28 cellular contexts compared by ENCODE assay signal in the genomic region with DNA sequence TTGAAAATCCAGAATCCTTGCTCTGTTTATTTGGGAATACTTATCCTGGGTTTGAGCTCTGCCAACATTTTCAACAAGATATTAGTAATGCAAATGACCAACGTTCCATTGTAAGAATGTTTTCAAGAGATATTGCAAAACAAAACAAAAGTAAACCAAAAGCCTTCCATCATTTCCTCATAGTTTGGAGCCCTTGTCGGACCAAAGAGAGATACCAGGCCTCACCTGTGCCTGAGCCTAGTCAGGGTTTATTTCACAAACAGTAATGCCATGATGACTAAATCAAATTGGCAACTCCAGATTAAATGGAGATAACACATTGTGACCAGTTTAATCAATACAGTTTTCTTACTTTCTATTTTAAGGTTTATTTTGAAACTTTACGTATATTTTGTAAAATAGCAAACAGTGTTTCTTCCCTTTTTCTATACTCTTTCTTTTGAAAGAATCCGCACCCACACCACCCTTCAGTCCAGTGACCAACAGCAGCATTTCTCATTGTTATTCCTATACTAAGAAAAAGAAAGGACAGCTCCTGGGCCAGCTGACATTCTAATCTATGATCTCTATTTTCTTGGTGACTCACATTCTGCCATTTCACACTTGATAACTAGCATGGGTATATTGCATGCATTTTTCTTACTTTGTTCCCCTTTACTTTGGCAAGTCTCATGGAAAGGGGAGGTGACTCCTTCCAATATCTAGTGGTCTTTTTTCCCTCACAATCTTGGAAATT.
A peak's percentile ranks its signal among the peaks of the same experiment; 100 is the strongest.
DNase-seq lines count a peak whose midpoint lies in the region; ATAC-seq and TF ChIP-seq lines count a peak whose summit lies in the region.
"Had no signal": no experiment of that assay in that cellular context is flagged by ENCODE, and none has a peak within 500 bp of the region (broad histone marks: within the 10 kb centered on the region; RNA-seq: fewer than 3 reads in every experiment).

No MANE protein-coding gene starts in this region.

- H3K27me3 ChIP-seq in upper lobe of right lung = no peaks in the 10 kb centered on the region
- H3K27me3 ChIP-seq: Peyer's patch, right lobe of liver, suprapubic skin had no signal

- ATAC-seq in upper lobe of right lung (peak; percentile 53), HG03354 (IDR thresholded peaks at IDR 0.05; ENCODE audit: poor library complexity, severe bottlenecking, unreplicated experiment) (no peak)
- ATAC-seq in stimulated activated naive CD8-positive, alpha-beta T cell treated with anti-CD3 and anti-CD28 coated beads, Interleukin-15, amount 100 ng/mL, for 72 hours = no peak
- ATAC-seq: activated T-helper 17 cell treated with anti-CD3 and anti-CD28 coated beads, Interleukin-2, amount 50 U/mL, for 72 hours; right lobe of liver; stimulated activated memory B cell treated with anti-CD40 and anti-IgM and Interleukin-4, amounts not matched to agents 10 μg/mL and 1 μg/mL and 100 μg/mL, for 72 hours had no signal

- no peaks in the 10 kb centered on the region for H3K27me3 Mint-ChIP-seq in brain
- no peaks in the 10 kb centered on the region for H3K27me3 Mint-ChIP-seq in stimulated activated naive CD8-positive, alpha-beta T cell treated with anti-CD3 and anti-CD28 coated beads, Interleukin-15, amount 100 ng/mL, for 72 hours
- H3K27me3 Mint-ChIP-seq: activated CD4-positive, alpha-beta memory T cell treated with anti-CD3 and anti-CD28 coated beads, Interleukin-2, amount 10 ng/mL, durations not matched to agents 7 days and 5 days; activated T-helper 17 cell treated with anti-CD3 and anti-CD28 coated beads, Interleukin-2, amount 50 U/mL, for 72 hours; stimulated activated memory B cell treated with anti-CD40 and anti-IgM and Interleukin-4, amounts not matched to agents 10 μg/mL and 1 μg/mL and 100 μg/mL, for 72 hours had no signal

- H3K27ac ChIP-seq in upper lobe of right lung = no peak overlapping the region
- H3K27ac ChIP-seq: 22Rv1, right lobe of liver, suprapubic skin had no signal

- H3K4me1 ChIP-seq in upper lobe of right lung = peaks cover 4% of the 10 kb centered on the region
- H3K4me1 ChIP-seq: right lobe of liver had no signal

- peaks cover 0 to 12% (median 3%) of the 10 kb centered on the region in 5 experiments for H3K9me3 Mint-ChIP-seq in brain
- peaks cover 7 to 20% of the 10 kb centered on the region in 2 donors for H3K9me3 Mint-ChIP-seq in stimulated activated naive CD8-positive, alpha-beta T cell treated with anti-CD3 and anti-CD28 coated beads, Interleukin-15, amount 100 ng/mL, for 72 hours
- H3K9me3 Mint-ChIP-seq: neural crest cell had no signal

- no peak overlapping the region for H3K4me3 ChIP-seq in upper lobe of right lung
- H3K4me3 ChIP-seq: Peyer's patch, right lobe of liver, suprapubic skin had no signal

- H3K4me1 Mint-ChIP-seq in brain = peaks cover 25% of the 10 kb centered on the region
- H3K4me1 Mint-ChIP-seq in stimulated activated naive CD8-positive, alpha-beta T cell treated with anti-CD3 and anti-CD28 coated beads, Interleukin-15, amount 100 ng/mL, for 72 hours = no peaks in the 10 kb centered on the region
- H3K4me1 Mint-ChIP-seq: activated CD4-positive, alpha-beta memory T cell treated with anti-CD3 and anti-CD28 coated beads, Interleukin-2, amount 10 ng/mL, durations not matched to agents 7 days and 5 days; activated T-helper 17 cell treated with anti-CD3 and anti-CD28 coated beads, Interleukin-2, amount 50 U/mL, for 72 hours; CD14-positive monocyte; stimulated activated memory B cell treated with anti-CD40 and anti-IgM and Interleukin-4, amounts not matched to agents 10 μg/mL and 1 μg/mL and 100 μg/mL, for 72 hours had no signal

- no peaks in the 10 kb centered on the region for H3K9me3 ChIP-seq in upper lobe of right lung
- H3K9me3 ChIP-seq: Peyer's patch, right lobe of liver, suprapubic skin had no signal

- H3K36me3 Mint-ChIP-seq in brain = no peaks in the 10 kb centered on the region
- H3K36me3 Mint-ChIP-seq: CD14-positive monocyte; stimulated activated memory B cell treated with anti-CD40 and anti-IgM and Interleukin-4, amounts not matched to agents 10 μg/mL and 1 μg/mL and 100 μg/mL, for 72 hours had no signal

- peak overlapping the region in 3 of 5 experiments; percentile 23 to 68 (median 40) for H3K27ac Mint-ChIP-seq in brain
- H3K27ac Mint-ChIP-seq in stimulated activated naive CD8-positive, alpha-beta T cell treated with anti-CD3 and anti-CD28 coated beads, Interleukin-15, amount 100 ng/mL, for 72 hours = no peak overlapping the region
- H3K27ac Mint-ChIP-seq: activated CD4-positive, alpha-beta memory T cell treated with anti-CD3 and anti-CD28 coated beads, Interleukin-2, amount 10 ng/mL, durations not matched to agents 7 days and 5 days; activated T-helper 17 cell treated with anti-CD3 and anti-CD28 coated beads, Interleukin-2, amount 50 U/mL, for 72 hours; CD14-positive monocyte; stimulated activated memory B cell treated with anti-CD40 and anti-IgM and Interleukin-4, amounts not matched to agents 10 μg/mL and 1 μg/mL and 100 μg/mL, for 72 hours had no signal

- intact Hi-C loops in upper lobe of right lung (cut with DNase I) = no loop called here

- peak overlapping the region in 1 of 5 experiments; percentile 26 for H3K4me3 Mint-ChIP-seq in brain
- H3K4me3 Mint-ChIP-seq in stimulated activated naive CD8-positive, alpha-beta T cell treated with anti-CD3 and anti-CD28 coated beads, Interleukin-15, amount 100 ng/mL, for 72 hours = no peak overlapping the region
- H3K4me3 Mint-ChIP-seq: activated CD4-positive, alpha-beta memory T cell treated with anti-CD3 and anti-CD28 coated beads, Interleukin-2, amount 10 ng/mL, durations not matched to agents 7 days and 5 days; activated T-helper 17 cell treated with anti-CD3 and anti-CD28 coated beads, Interleukin-2, amount 50 U/mL, for 72 hours; CD14-positive monocyte; neural crest cell; stimulated activated memory B cell treated with anti-CD40 and anti-IgM and Interleukin-4, amounts not matched to agents 10 μg/mL and 1 μg/mL and 100 μg/mL, for 72 hours had no signal

- no peaks in the 10 kb centered on the region for H3K36me3 ChIP-seq in upper lobe of right lung
- H3K36me3 ChIP-seq: Peyer's patch, right lobe of liver, suprapubic skin had no signal

- TF ChIP-seq CTCF in brain (conservative IDR thresholded peaks at IDR 0.05) (no peak), upper lobe of right lung (IDR thresholded peaks at IDR 0.05) (no peak)

- DNase-seq in NOMO-1 treated with DMSO at 0.1 percent for 48 hours (lab: John Stamatoyannopoulos, UW; ENCODE audit: unreplicated experiment) = peak; percentile 7
- no peak for DNase-seq in NOMO-1 (lab: John Stamatoyannopoulos, UW; ENCODE audit: unreplicated experiment in 2 of 2)
- DNase-seq in kidney glomerular epithelial cell (lab: John Stamatoyannopoulos, UW) = peak; percentile 11
- no peak for DNase-seq in upper lobe of right lung
- no peak for DNase-seq in NCI-H524 (lab: John Stamatoyannopoulos, UW)
- no peak for DNase-seq in stimulated activated naive CD8-positive, alpha-beta T cell treated with anti-CD3 and anti-CD28 coated beads, Interleukin-15, amount 100 ng/mL, for 72 hours
- DNase-seq: activated CD4-positive, alpha-beta memory T cell treated with anti-CD3 and anti-CD28 coated beads, Interleukin-2, amount 10 ng/mL, durations not matched to agents 7 days and 5 days; activated CD4-positive, CD25-positive, alpha-beta regulatory T cell treated with anti-CD3 and anti-CD28 coated beads, Interleukin-2, amount 50 U/mL, for 72 hours; activated naive CD4-positive, alpha-beta T cell treated with anti-CD3 and anti-CD28 coated beads, Interleukin-2, amount 50 U/mL, for 16 hours; amygdala; central memory CD4-positive, alpha-beta T cell; NCI-H1694 treated with DMSO at 0.1 percent for 48 hours; NCI-H2171 treated with DMSO at 0.1 percent for 48 hours; NCI-H526; Peyer's patch; posterior cingulate gyrus; right lobe of liver; SIG-M5; stimulated activated CD4-positive, alpha-beta T cell treated with anti-CD3 and anti-CD28 coated beads, Interleukin-4, amount 100 ng/mL, for 4 hours; T1000 had no signal

Comparison
In these comparisons a context has a peak if more than half of its experiments do, and no peak if none do; other contexts are left out.
1. DNase-seq: peak in NOMO-1 treated with DMSO at 0.1 percent for 48 hours (single experiment) and kidney glomerular epithelial cell (single experiment); none in NOMO-1 (0 of 2), upper lobe of right lung (single experiment), NCI-H524 (0 of 2) and stimulated activated naive CD8-positive, alpha-beta T cell treated with anti-CD3 and anti-CD28 coated beads, Interleukin-15, amount 100 ng/mL, for 72 hours (0 of 2).
2. H3K27ac Mint-ChIP-seq: peak in brain (3 of 5); none in stimulated activated naive CD8-positive, alpha-beta T cell treated with anti-CD3 and anti-CD28 coated beads, Interleukin-15, amount 100 ng/mL, for 72 hours (0 of 2).